In the genomic region with DNA sequence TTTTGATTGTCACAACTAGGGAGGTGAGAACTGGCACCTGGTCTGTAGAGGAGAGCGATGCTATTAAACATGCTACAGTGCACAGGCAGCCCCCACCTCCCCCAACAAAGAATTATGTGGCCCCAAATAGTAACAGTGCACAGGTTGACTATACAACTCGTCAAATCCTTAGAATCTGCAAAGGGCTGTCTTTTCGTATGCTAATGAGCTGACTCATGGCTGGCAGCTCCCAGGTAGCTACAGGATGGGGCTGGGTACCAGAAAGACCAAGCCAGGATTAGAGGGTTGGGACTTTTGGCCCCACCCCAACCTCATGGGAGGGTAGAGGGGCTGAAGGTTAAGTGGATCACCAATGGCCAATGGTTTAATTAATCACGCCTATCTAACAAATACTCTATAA, we compare ENCODE assay signal across 31 cellular contexts.
"Had no signal": no experiment of that assay in that cellular context is flagged by ENCODE, and none has a peak within 500 bp of the region (broad histone marks: within the 10 kb centered on the region; RNA-seq: fewer than 3 reads in every experiment).

No MANE protein-coding gene starts in this region.

- H3K36me3 Mint-ChIP-seq: activated naive CD8-positive, alpha-beta T cell treated with anti-CD3 and anti-CD28 coated beads for 36 hours had no signal

- H3K9me3 Mint-ChIP-seq: activated CD4-positive, alpha-beta T cell treated with anti-CD3 and anti-CD28 coated beads, Interleukin-2, amount 10 ng/mL, durations not matched to agents 24 days and 14 days; activated CD8-positive, alpha-beta T cell treated with anti-CD3 and anti-CD28 coated beads for 36 hours; activated naive CD8-positive, alpha-beta T cell treated with anti-CD3 and anti-CD28 coated beads for 36 hours had no signal

- ATAC-seq: activated CD8-positive, alpha-beta T cell treated with anti-CD3 and anti-CD28 coated beads for 36 hours; activated T-cell treated with anti-CD3 and anti-CD28 coated beads, Interleukin-2, amount 50 U/mL, for 72 hours; activated T-helper 17 cell treated with anti-CD3 and anti-CD28 coated beads, Interleukin-2, amount 50 U/mL, for 72 hours; PC-3 had no signal

- H3K27ac Mint-ChIP-seq: activated CD4-positive, alpha-beta T cell treated with anti-CD3 and anti-CD28 coated beads, Interleukin-2, amount 10 ng/mL, durations not matched to agents 24 days and 14 days; activated CD8-positive, alpha-beta T cell treated with anti-CD3 and anti-CD28 coated beads for 36 hours; activated T-cell treated with anti-CD3 and anti-CD28 coated beads, Interleukin-2, amount 50 U/mL, for 72 hours; activated T-helper 17 cell treated with anti-CD3 and anti-CD28 coated beads, Interleukin-2, amount 50 U/mL, for 72 hours had no signal

- H3K27ac ChIP-seq: cardiac muscle cell, WERI-Rb-1 had no signal

- H3K4me3 ChIP-seq: cardiac muscle cell, MG63 had no signal

- H3K4me1 Mint-ChIP-seq: activated CD4-positive, alpha-beta T cell treated with anti-CD3 and anti-CD28 coated beads, Interleukin-2, amount 10 ng/mL, durations not matched to agents 24 days and 14 days; activated naive CD8-positive, alpha-beta T cell treated with anti-CD3 and anti-CD28 coated beads for 36 hours; activated T-helper 17 cell treated with anti-CD3 and anti-CD28 coated beads, Interleukin-2, amount 50 U/mL, for 72 hours had no signal

- H3K36me3 ChIP-seq: cardiac muscle cell, MG63, WERI-Rb-1 had no signal

- H3K9me3 ChIP-seq: MG63 had no signal

- DNase-seq: activated CD4-positive, alpha-beta T cell treated with anti-CD3 and anti-CD28 coated beads, Interleukin-2, amount 10 ng/mL, durations not matched to agents 24 days and 14 days; activated CD4-positive, alpha-beta T cell treated with anti-CD3 and anti-CD28 coated beads, Interleukin-2, amount 50 U/mL, for 4 hours; activated CD8-positive, alpha-beta T cell treated with anti-CD3 and anti-CD28 coated beads for 36 hours; activated effector memory CD4-positive, alpha-beta T cell treated with anti-CD3 and anti-CD28 coated beads, Interleukin-2, amount 50 U/mL, for 16 hours; activated naive CD4-positive, alpha-beta T cell; activated naive CD4-positive, alpha-beta T cell treated with anti-CD3 and anti-CD28 coated beads, Interleukin-2, amount 50 U/mL, for 16 hours; activated naive CD8-positive, alpha-beta T cell treated with anti-CD3 and anti-CD28 coated beads for 36 hours; activated T-cell treated with anti-CD3 and anti-CD28 coated beads, Interleukin-2, amount 50 U/mL, for 1 hour; activated T-cell treated with anti-CD3 and anti-CD28 coated beads, Interleukin-2, amount 50 U/mL, for 72 hours; amniotic stem cell; aorta; Kasumi-1; KG1; MG63; NCI-H1048; NCI-H1105 treated with DMSO at 0.1 percent for 48 hours; NCI-H1436; NCI-H1694; NCI-H1930; NCI-H2081 treated with DMSO at 0.1 percent for 48 hours; NCI-H345; NCI-H524 treated with DMSO at 0.1 percent for 48 hours; PC-3; Right ventricle myocardium superior; SW 1271; T-helper 1 cell; T-helper 2 cell; T-helper 9 cell; WERI-Rb-1 had no signal

- H3K27me3 ChIP-seq: cardiac muscle cell, MG63 had no signal

- H3K4me3 Mint-ChIP-seq: activated CD4-positive, alpha-beta T cell treated with anti-CD3 and anti-CD28 coated beads, Interleukin-2, amount 10 ng/mL, durations not matched to agents 24 days and 14 days; activated CD8-positive, alpha-beta T cell treated with anti-CD3 and anti-CD28 coated beads for 36 hours; activated naive CD8-positive, alpha-beta T cell treated with anti-CD3 and anti-CD28 coated beads for 36 hours; activated T-cell treated with anti-CD3 and anti-CD28 coated beads, Interleukin-2, amount 50 U/mL, for 72 hours; activated T-helper 17 cell treated with anti-CD3 and anti-CD28 coated beads, Interleukin-2, amount 50 U/mL, for 72 hours had no signal
